Comparison of ENCODE assay signal across 8 cellular contexts in the genomic region with DNA sequence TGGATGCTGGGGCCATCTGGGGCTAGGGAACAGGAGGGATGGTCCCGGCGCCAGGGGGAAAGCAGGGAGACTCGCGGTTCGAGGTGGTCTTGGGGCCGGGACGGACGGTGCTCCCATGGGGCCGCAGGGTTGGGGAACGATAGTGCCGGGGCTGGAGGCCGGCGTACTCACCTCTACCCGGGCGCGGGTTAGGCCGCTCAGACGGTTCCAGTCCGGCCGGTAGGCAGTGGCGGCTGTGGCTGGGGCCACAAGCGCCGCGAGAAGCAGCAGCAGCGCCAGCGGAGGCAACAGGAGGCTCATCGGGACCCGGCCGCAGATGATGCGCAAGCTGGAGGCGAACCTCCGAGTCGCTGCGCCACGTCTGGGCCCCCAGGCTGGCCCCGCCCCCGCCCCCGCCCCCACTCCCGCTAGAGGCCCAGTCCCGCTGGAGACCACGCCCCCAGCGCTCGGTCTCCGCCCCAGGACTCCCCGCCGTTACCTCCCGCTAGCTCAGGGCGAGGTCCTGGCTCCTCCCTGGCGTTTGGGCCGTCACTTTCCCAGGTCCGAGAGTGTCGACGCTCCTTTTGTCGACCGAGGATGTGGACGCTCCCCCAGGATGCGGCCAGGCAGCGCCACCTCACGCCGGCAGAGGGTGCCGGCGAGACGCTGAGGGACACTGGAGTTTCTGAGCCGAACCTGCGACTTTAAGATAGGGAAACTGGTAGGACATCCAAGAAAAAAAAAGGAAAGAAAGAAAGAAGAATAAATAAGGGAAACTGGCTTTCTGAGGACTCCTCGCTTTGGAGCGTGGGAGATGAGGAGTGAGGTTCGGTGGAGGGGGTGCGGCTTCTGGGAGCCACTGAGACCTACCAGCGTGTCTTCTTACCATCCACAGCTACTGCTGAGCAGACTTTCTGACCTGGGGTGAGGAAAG. TPM values are rescaled to one million over a fixed set of nuclear protein-coding genes. Genes with fewer than 3 reads are reported as not detected.
DNase-seq lines count a peak whose midpoint lies in the region; TF ChIP-seq lines count a peak whose summit lies in the region.

SELENOM (minus strand) TSS at position 363 of the 913 bp plus-strand sequence; CDS start at position 300, 63 bp downstream.

- H3K9ac ChIP-seq in MM.1S (ENCODE audit: low read length): peak within 1 kb of the TSS; percentile 60; the same call in 1 of the 2 replicates
- peak within 1 kb of the TSS; percentile 51 for H3K9ac ChIP-seq in SU-DHL-6 (ENCODE audit: low read length)
- H3K9ac ChIP-seq in adipocyte (ENCODE audit: low read length): peak within 1 kb of the TSS; percentile 100
- peak within 1 kb of the TSS; percentile 9 for H3K9ac ChIP-seq in trophoblast cell (ENCODE audit: low read length)

- H3K9me3 ChIP-seq in MM.1S (replicated peaks; ENCODE audit: insufficient read depth, low read length): no peaks in the 10 kb centered on the region
- H3K9me3 ChIP-seq in SU-DHL-6 (ENCODE audit: insufficient read depth, low read length): no peaks in the 10 kb centered on the region
- H3K9me3 ChIP-seq in adipocyte (ENCODE audit: control insufficient read depth, low read length): no peaks in the 10 kb centered on the region
- H3K9me3 ChIP-seq in cardiac muscle cell (ENCODE audit: low read depth): no peaks in the 10 kb centered on the region
- peaks cover 2% of the 10 kb centered on the region for H3K9me3 ChIP-seq in trophoblast cell (ENCODE audit: insufficient read depth, low read depth, low read length)
- no peaks in the 10 kb centered on the region for H3K9me3 ChIP-seq in tibial nerve

- no peaks in the 10 kb centered on the region for H4K20me1 ChIP-seq in MM.1S (ENCODE audit: insufficient read depth, low read length)
- H4K20me1 ChIP-seq in SU-DHL-6 (ENCODE audit: low read depth, low read length): no peaks in the 10 kb centered on the region

- H3K18ac ChIP-seq in trophoblast cell (ENCODE audit: low read length): peak within 1 kb of the TSS; percentile 80

- no peaks in the 10 kb centered on the region for H3K4me1 ChIP-seq in MM.1S (ENCODE audit: low read length)
- peaks cover 31% of the 10 kb centered on the region for H3K4me1 ChIP-seq in adipocyte (ENCODE audit: control insufficient read depth, insufficient read depth, low read length)
- peaks cover 4% of the 10 kb centered on the region for H3K4me1 ChIP-seq in cardiac muscle cell (ENCODE audit: low read depth)
- H3K4me1 ChIP-seq in trophoblast cell (ENCODE audit: control insufficient read depth in 1 of 2, insufficient read depth in 2 of 2, low read length in 2 of 2): peaks cover 12 to 14% of the 10 kb centered on the region in 2 experiments
- H3K4me1 ChIP-seq in tibial nerve: peaks cover 0 to 53% (median 32%) of the 10 kb centered on the region in 4 donors

- H3K79me1 ChIP-seq in trophoblast cell (ENCODE audit: low read length): peaks cover 5% of the 10 kb centered on the region

- peak within 1 kb of the TSS; percentile 70 for H3K4me3 ChIP-seq in H7 (ENCODE audit: insufficient read depth, low read depth, low read length)
- peak within 1 kb of the TSS; percentile 67 for H3K4me3 ChIP-seq in MM.1S (ENCODE audit: low read length)
- peak within 1 kb of the TSS; percentile 63 for H3K4me3 ChIP-seq in SU-DHL-6 (ENCODE audit: insufficient read depth, low read length, poor library complexity, severe bottlenecking)
- H3K4me3 ChIP-seq in adipocyte (ENCODE audit: low read length): peak within 1 kb of the TSS; percentile 92
- peak within 1 kb of the TSS; percentile 44 for H3K4me3 ChIP-seq in cardiac muscle cell
- H3K4me3 ChIP-seq in trophoblast cell (ENCODE audit: low read depth, low read length): peak within 1 kb of the TSS; percentile 74
- peak within 1 kb of the TSS; percentile 73 to 88 (median 80) for H3K4me3 ChIP-seq in tibial nerve

- no peaks in the 10 kb centered on the region for H3K36me3 ChIP-seq in H7 (replicated peaks; ENCODE audit: control insufficient read depth, insufficient read depth, low read length)
- H3K36me3 ChIP-seq in MM.1S (replicated peaks; ENCODE audit: insufficient read depth, low read length): no peaks in the 10 kb centered on the region
- no peaks in the 10 kb centered on the region for H3K36me3 ChIP-seq in SU-DHL-6 (ENCODE audit: low read length)
- peaks cover 14% of the 10 kb centered on the region for H3K36me3 ChIP-seq in adipocyte (ENCODE audit: control insufficient read depth, insufficient read depth, low read length, severe bottlenecking)
- H3K36me3 ChIP-seq in cardiac muscle cell: no peaks in the 10 kb centered on the region
- peaks cover 16 to 18% of the 10 kb centered on the region in 2 experiments for H3K36me3 ChIP-seq in trophoblast cell (ENCODE audit: control insufficient read depth in 1 of 2, insufficient read depth in 2 of 2, low read length in 2 of 2)
- peaks cover 0 to 29% (median 3%) of the 10 kb centered on the region in 3 donors for H3K36me3 ChIP-seq in tibial nerve

- peak; percentile 81 to 92 for TF ChIP-seq POLR2A in tibial nerve (IDR thresholded peaks at IDR 0.05)

- H4K12ac ChIP-seq in trophoblast cell (ENCODE audit: low read depth, low read length): peak within 1 kb of the TSS; percentile 60

- H3F3A ChIP-seq in MM.1S (ENCODE audit: insufficient read depth, low read length) (no peaks in the 10 kb centered on the region), SU-DHL-6 (ENCODE audit: insufficient read depth) (no peaks in the 10 kb centered on the region)

- DNase-seq in G401 (ENCODE audit: low spot score): peak; percentile 98
- DNase-seq in H7: peak; percentile 98
- DNase-seq in MM.1S: peak; percentile 95
- peak; percentile 99 for DNase-seq in adipocyte (ENCODE audit: low read depth)
- peak; percentile 98 to 99 for DNase-seq in cardiac muscle cell (ENCODE audit: low read depth in 1 of 2, low spot score in 1 of 2)
- DNase-seq in trophoblast cell: peak; percentile 99 to 100
- peak; percentile 91 to 93 for DNase-seq in tibial nerve (ENCODE audit: low spot score in 2 of 2)

- no peak within 1 kb of the TSS for H3K23ac ChIP-seq in trophoblast cell (ENCODE audit: low read length)

- no peaks in the 10 kb centered on the region for H3K9me2 ChIP-seq in MM.1S (replicated peaks; ENCODE audit: insufficient read depth, low read length)
- H3K9me2 ChIP-seq in SU-DHL-6 (replicated peaks; ENCODE audit: insufficient read depth, low read length): no peaks in the 10 kb centered on the region

- peak within 1 kb of the TSS; percentile 37 for H2BK5ac ChIP-seq in trophoblast cell (ENCODE audit: low read depth, low read length, poor library complexity)

- H3K4me2 ChIP-seq in MM.1S (ENCODE audit: low read depth, low read length): peak within 1 kb of the TSS; percentile 82
- H3K4me2 ChIP-seq in SU-DHL-6 (ENCODE audit: low read depth, low read length, poor library complexity, severe bottlenecking): peak within 1 kb of the TSS; percentile 78
- peak within 1 kb of the TSS; percentile 81 for H3K4me2 ChIP-seq in trophoblast cell (ENCODE audit: low read length)

- peak; percentile 26 to 87 for TF ChIP-seq EP300 in tibial nerve (IDR thresholded peaks at IDR 0.05)

- H3K27ac ChIP-seq in MM.1S (ENCODE audit: low read length) (no peak within 1 kb of the TSS), SU-DHL-6 (ENCODE audit: low read depth, low read length) (no peak within 1 kb of the TSS), cardiac muscle cell (peak within 1 kb of the TSS; percentile 10), trophoblast cell (ENCODE audit: low read depth, low read length) (peak within 1 kb of the TSS; percentile 45), tibial nerve (peak within 1 kb of the TSS; percentile 90 to 98 (median 93))

- H3K14ac ChIP-seq in trophoblast cell (ENCODE audit: low read length): peak within 1 kb of the TSS; percentile 68

- H2BK12ac ChIP-seq in trophoblast cell (ENCODE audit: low read length): peak within 1 kb of the TSS; percentile 23

- in situ Hi-C loops in G401 (cut with HindIII; ENCODE audit: low sequenced_read_pairs): no loop called here

- no CpG with 5 or more reads among the region's 70 CpGs for WGBS in trophoblast cell (ENCODE audit: extremely low coverage, insufficient coverage, insufficient read length)
- WGBS in tibial nerve, 2 donors: 2 to 4% methylated on average over 30 to 47 of the region's 70 CpGs

- peak within 1 kb of the TSS; percentile 54 for H4K91ac ChIP-seq in trophoblast cell (ENCODE audit: low read depth, low read length)

- H3K79me2 ChIP-seq in MM.1S (ENCODE audit: low read length): no peaks in the 10 kb centered on the region
- H3K79me2 ChIP-seq in SU-DHL-6 (ENCODE audit: insufficient read depth, low read length): no peaks in the 10 kb centered on the region
- peaks cover 4% of the 10 kb centered on the region for H3K79me2 ChIP-seq in trophoblast cell (ENCODE audit: control insufficient read depth, insufficient read depth, low read length, poor library complexity)

- peak; percentile 86 for TF ChIP-seq CTCF in MM.1S (IDR thresholded peaks at IDR 0.05; ENCODE audit: low read length)
- TF ChIP-seq CTCF in SU-DHL-6 (IDR thresholded peaks at IDR 0.05; ENCODE audit: insufficient read depth, low read length, poor library complexity, severe bottlenecking): peak; percentile 91
- TF ChIP-seq CTCF in cardiac muscle cell (IDR thresholded peaks at IDR 0.05; ENCODE audit: low read depth, low read length): peak; percentile 97
- peak; percentile 80 to 98 (median 95) for TF ChIP-seq CTCF in tibial nerve (IDR thresholded peaks at IDR 0.05)

- H4K8ac ChIP-seq in trophoblast cell (ENCODE audit: low read depth, low read length): peak within 1 kb of the TSS; percentile 76

- peak within 1 kb of the TSS; percentile 47 for H2BK120ac ChIP-seq in trophoblast cell (ENCODE audit: insufficient read depth, low read length, poor library complexity)

- peak within 1 kb of the TSS; percentile 98 for H2AFZ ChIP-seq in MM.1S (ENCODE audit: low read length)
- H2AFZ ChIP-seq in SU-DHL-6 (ENCODE audit: low read depth, low read length, severe bottlenecking): peak within 1 kb of the TSS; percentile 78
- peak within 1 kb of the TSS; percentile 61 for H2AFZ ChIP-seq in trophoblast cell (ENCODE audit: insufficient read depth, low read length, poor library complexity)

- peak within 1 kb of the TSS; percentile 44 for H3K4ac ChIP-seq in trophoblast cell (ENCODE audit: low read depth, low read length)

- H3K27me3 ChIP-seq in H7 (ENCODE audit: control insufficient read depth, insufficient read depth, low read length): peaks cover 23% of the 10 kb centered on the region
- H3K27me3 ChIP-seq in MM.1S (replicated peaks; ENCODE audit: insufficient read depth, low read length): no peaks in the 10 kb centered on the region
- no peaks in the 10 kb centered on the region for H3K27me3 ChIP-seq in SU-DHL-6 (ENCODE audit: low read length)
- H3K27me3 ChIP-seq in adipocyte (replicated peaks; ENCODE audit: control insufficient read depth, insufficient read depth, low read length): no peaks in the 10 kb centered on the region
- H3K27me3 ChIP-seq in cardiac muscle cell: no peaks in the 10 kb centered on the region
- H3K27me3 ChIP-seq in trophoblast cell (ENCODE audit: insufficient read depth, low read length): no peaks in the 10 kb centered on the region
- H3K27me3 ChIP-seq in tibial nerve: no peaks in the 10 kb centered on the region

- H2AK5ac ChIP-seq in trophoblast cell (ENCODE audit: low read length): peak within 1 kb of the TSS; percentile 65

RNA-seq across cellular contexts. Expression of gene SELENOM, which starts in this region (rescaled TPM):
- 55.1 and 115 TPM in 2 replicates for total RNA-seq in G401 (2014; rRNA removed; shearing (Covaris generic))
- total RNA-seq in H7 (2014; rRNA removed; shearing (Covaris generic)): 14.6 and 22.4 TPM in 2 replicates
- total RNA-seq in cardiac muscle cell: 88.8 and 111 TPM in 2 replicates
- polyA plus RNA-seq in cardiac muscle cell: 84.0 and 97.4 TPM in 2 replicates
- polyA plus RNA-seq in trophoblast cell (2013): 70.7 and 77.0 TPM in 2 replicates
- 100 to 1,000 TPM; 591 to 706 (median 650) TPM for total RNA-seq in tibial nerve

Comparison
In these comparisons a context has a peak if more than half of its experiments do, and no peak if none do; other contexts are left out.
1. H3K27ac ChIP-seq: peak in cardiac muscle cell (single experiment), trophoblast cell (single experiment) and tibial nerve (4 of 4); none in MM.1S (single experiment) and SU-DHL-6 (single experiment).
2. H3K9ac ChIP-seq: peak in every context shown above with its lines; median percentile 100 in adipocyte; 60 in MM.1S; 51 in SU-DHL-6; 9 in trophoblast cell.
3. Peak in every context shown above with its lines, with median percentiles within 50 percentile points of each other: DNase-seq, H3K4me3 ChIP-seq, H2AFZ ChIP-seq, H3K4me2 ChIP-seq and CTCF ChIP-seq.